8 cellular contexts compared by ENCODE assay signal in genomic region chr6:33621396-33622388, GRCh38. TPM values are rescaled to one million over a fixed set of nuclear protein-coding genes. Genes with fewer than 3 reads are reported as not detected.
DNase-seq lines count a peak whose midpoint lies in the region; ATAC-seq and TF ChIP-seq lines count a peak whose summit lies in the region.

No MANE protein-coding gene starts in this region.

- intact Hi-C loops in ascending aorta (cut with DNase I), result no loop called here

- TF ChIP-seq CTCF in ascending aorta (IDR thresholded peaks at IDR 0.05), result no peak

- peak overlapping the region; percentile 80 to 81 for H3K4me3 ChIP-seq in ascending aorta

- no peaks in the 10 kb centered on the region for H3K9me3 ChIP-seq in ascending aorta

- DNase-seq in A172 (ENCODE audit: low spot score) (peak; percentile 66), RKO (ENCODE audit: low spot score) (peak; percentile 61), ascending aorta (ENCODE audit: low spot score in 2 of 2) (no peak), iPS-NIHi7 (ENCODE audit: extremely low spot score) (peak; percentile 73), SKM-1 (lab: John Stamatoyannopoulos, UW; ENCODE audit: unreplicated experiment) (no peak)
- peak; percentile 55 for DNase-seq in stimulated activated CD4-positive, alpha-beta T cell treated with anti-CD3 and anti-CD28 coated beads, Interleukin-4, amount 100 ng/mL, for 1 hour

- no peaks in the 10 kb centered on the region for H3K36me3 ChIP-seq in ascending aorta

- H3K27ac ChIP-seq in ascending aorta, result peak overlapping the region; percentile 22 to 60

- ATAC-seq in GM18867 (IDR thresholded peaks at IDR 0.05; ENCODE audit: unreplicated experiment) (peak; percentile 24), HG03196 (IDR thresholded peaks at IDR 0.05; ENCODE audit: unreplicated experiment) (peak; percentile 18)

- peaks cover 4 to 13% of the 10 kb centered on the region in 2 donors for H3K4me1 ChIP-seq in ascending aorta

- H3K27me3 ChIP-seq in ascending aorta, result no peaks in the 10 kb centered on the region

RNA-seq across cellular contexts. Expression of gene ITPR3, which starts 0.6 kb away (rescaled TPM):
- 57.5 and 59.8 TPM in 2 replicates for total RNA-seq in A172 (2014; rRNA removed; shearing (Covaris generic))
- 43.0 TPM for total RNA-seq in ascending aorta

RNA-seq across cellular contexts. Expression of gene BAK1, which starts 41.6 kb away (rescaled TPM):
- 23.1 and 27.1 TPM in 2 replicates for total RNA-seq in A172 (2014; rRNA removed; shearing (Covaris generic))
- total RNA-seq in ascending aorta, result 8.7 TPM

Comparison
In these comparisons a context has a peak if more than half of its experiments do, and no peak if none do; other contexts are left out.
1. DNase-seq: peak in A172 (single experiment), RKO (single experiment), iPS-NIHi7 (single experiment) and stimulated activated CD4-positive, alpha-beta T cell treated with anti-CD3 and anti-CD28 coated beads, Interleukin-4, amount 100 ng/mL, for 1 hour (single experiment); none in ascending aorta (0 of 2) and SKM-1 (single experiment).